13 cellular contexts compared by ENCODE assay signal in the genomic region with DNA sequence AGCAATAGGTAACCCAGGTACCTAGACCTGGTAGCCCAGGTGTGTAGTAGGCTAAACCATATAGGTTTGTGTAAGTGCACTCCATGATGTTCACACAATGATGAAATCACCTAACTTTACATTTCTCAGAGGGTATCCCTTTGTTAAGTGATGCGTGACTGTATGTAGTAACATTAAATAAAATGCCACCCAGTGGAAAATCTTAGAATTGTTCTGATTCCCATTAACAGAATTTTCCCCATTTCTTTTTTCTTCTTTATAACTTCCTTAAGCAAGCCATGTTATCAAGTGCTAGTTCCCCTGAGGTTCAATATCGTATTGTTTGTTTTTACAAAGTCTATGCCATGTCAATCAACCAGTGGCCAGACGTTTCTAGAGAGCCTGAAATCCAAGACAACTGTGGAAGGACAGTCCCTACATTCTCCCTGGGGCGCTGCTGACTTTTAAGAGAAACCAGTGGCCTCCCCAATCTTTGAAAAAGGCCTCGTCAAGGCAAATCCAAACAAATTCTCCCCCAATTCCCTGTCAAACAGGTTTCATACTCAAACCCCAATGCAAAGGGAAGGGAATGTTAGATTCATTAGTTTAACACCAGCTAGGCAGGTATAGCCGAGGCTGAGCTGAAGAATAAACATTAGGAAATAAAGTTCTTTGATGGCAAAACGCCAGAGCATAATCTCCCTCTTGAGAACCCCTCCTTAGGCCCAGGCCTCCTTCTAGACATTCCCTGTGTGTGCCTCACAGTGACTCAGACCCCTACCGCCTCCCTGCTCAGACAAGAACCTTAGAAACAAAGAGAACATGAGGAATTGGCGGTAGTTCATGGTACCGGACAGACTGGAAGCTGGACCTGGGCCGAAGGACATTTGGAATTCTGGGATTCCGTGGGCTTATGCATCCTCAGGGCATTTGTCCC.
A peak's percentile ranks its signal among the peaks of the same experiment; 100 is the strongest.
DNase-seq lines count a peak whose midpoint lies in the region; ATAC-seq and TF ChIP-seq lines count a peak whose summit lies in the region.
"Had no signal": no experiment of that assay in that cellular context is flagged by ENCODE, and none has a peak within 500 bp of the region (broad histone marks: within the 10 kb centered on the region; RNA-seq: fewer than 3 reads in every experiment).

No MANE protein-coding gene starts in this region.

- H3K36me3 Mint-ChIP-seq in neural crest cell (ENCODE audit: low read depth) = peaks cover 3% of the 10 kb centered on the region

- H3K9me3 ChIP-seq in colonic mucosa (no peaks in the 10 kb centered on the region), body of pancreas (no peaks in the 10 kb centered on the region)

- H3K27me3 ChIP-seq in colonic mucosa = no peaks in the 10 kb centered on the region
- H3K27me3 ChIP-seq in body of pancreas = no peaks in the 10 kb centered on the region

- H3K27ac ChIP-seq in colonic mucosa (no peak overlapping the region), body of pancreas (no peak overlapping the region)

- ATAC-seq in body of pancreas = no peak
- ATAC-seq: activated T-cell treated with anti-CD3 and anti-CD28 coated beads, Interleukin-2, amount 50 U/mL, for 72 hours; stimulated activated naive B cell treated with anti-CD40 and anti-IgM and Interleukin-4, amounts not matched to agents 10 μg/mL and 1 μg/mL and 100 μg/mL, for 72 hours; WTC11 had no signal

- TF ChIP-seq CTCF in LNCaP clone FGC (IDR thresholded peaks at IDR 0.05; ENCODE audit: control insufficient read depth, extremely low read depth, insufficient read depth) (0 out of 2 replicates have a peak, but pooled peaks have one; percentile 5), choroid plexus epithelial cell (conservative IDR thresholded peaks at IDR 0.05; ENCODE audit: low read depth, low read length) (peak; percentile 30), neural crest cell (conservative IDR thresholded peaks at IDR 0.05) (peak; percentile 30), colonic mucosa (IDR thresholded peaks at IDR 0.05) (no peak), body of pancreas (IDR thresholded peaks at IDR 0.05) (peak in 1 of 7 experiments; percentile 27)

- no peak overlapping the region for H3K27ac Mint-ChIP-seq in neural crest cell (ENCODE audit: unreplicated experiment)
- H3K27ac Mint-ChIP-seq: activated T-cell treated with anti-CD3 and anti-CD28 coated beads, Interleukin-2, amount 50 U/mL, for 72 hours; stimulated activated naive B cell treated with anti-CD40 and anti-IgM and Interleukin-4, amounts not matched to agents 10 μg/mL and 1 μg/mL and 100 μg/mL, for 72 hours; WTC11 had no signal

- no peak for TF ChIP-seq POLR2A in body of pancreas (IDR thresholded peaks at IDR 0.05)

- no peak overlapping the region for H3K4me3 Mint-ChIP-seq in neural crest cell
- H3K4me3 Mint-ChIP-seq: activated T-cell treated with anti-CD3 and anti-CD28 coated beads, Interleukin-2, amount 50 U/mL, for 72 hours; stimulated activated naive B cell treated with anti-CD40 and anti-IgM and Interleukin-4, amounts not matched to agents 10 μg/mL and 1 μg/mL and 100 μg/mL, for 72 hours; WTC11 had no signal

- DNase-seq in COR-L47 (lab: John Stamatoyannopoulos, UW) = peak; percentile 6
- DNase-seq in LNCaP clone FGC (ENCODE audit: low read depth) = no peak
- peak; percentile 96 for DNase-seq in choroid plexus epithelial cell (ENCODE audit: low read depth)
- DNase-seq in neural crest cell (ENCODE audit: low read depth, low spot score) = no peak
- DNase-seq in stimulated activated CD8-positive, alpha-beta memory T cell treated with anti-CD3 and anti-CD28 coated beads, Interleukin-4, amount 100 ng/mL, for 48 hours = no peak
- no peak for DNase-seq in NCI-H69 (lab: John Stamatoyannopoulos, UW)
- DNase-seq in colonic mucosa = no peak
- no peak for DNase-seq in body of pancreas
- DNase-seq: activated T-cell treated with anti-CD3 and anti-CD28 coated beads, Interleukin-2, amount 50 U/mL, for 72 hours; cortex of kidney; NCI-H2081; stimulated activated naive B cell treated with anti-CD40 and anti-IgM and Interleukin-4, amounts not matched to agents 10 μg/mL and 1 μg/mL and 100 μg/mL, for 72 hours had no signal

- no peaks in the 10 kb centered on the region for H3K36me3 ChIP-seq in colonic mucosa
- H3K36me3 ChIP-seq in body of pancreas (replicated peaks in 1 of 2; ENCODE audit: insufficient read depth in 1 of 2, low read depth in 2 of 2) = no peaks in the 10 kb centered on the region

- H3K4me1 Mint-ChIP-seq in neural crest cell = no peaks in the 10 kb centered on the region

- no peak overlapping the region for H3K4me3 ChIP-seq in LNCaP clone FGC (ENCODE audit: low read depth, low read length)
- H3K4me3 ChIP-seq in choroid plexus epithelial cell (ENCODE audit: low read depth, low read length) = no peak overlapping the region
- H3K4me3 ChIP-seq in colonic mucosa = no peak overlapping the region
- no peak overlapping the region for H3K4me3 ChIP-seq in body of pancreas

- no peaks in the 10 kb centered on the region for H3K4me1 ChIP-seq in colonic mucosa
- H3K4me1 ChIP-seq in body of pancreas = peaks cover 10% of the 10 kb centered on the region

- no peaks in the 10 kb centered on the region for H3K27me3 Mint-ChIP-seq in neural crest cell (ENCODE audit: low read depth)

- H3K9me3 Mint-ChIP-seq in neural crest cell = peaks cover 11% of the 10 kb centered on the region

- no peak overlapping the region for H3K9ac ChIP-seq in colonic mucosa (ENCODE audit: low read depth in 2 of 2, low read length in 2 of 2)

- WGBS in body of pancreas, 2 donors = 62 to 64% methylated on average over 12 of the region's 12 CpGs

- intact Hi-C loops in colonic mucosa (cut with DNase I) (loop anchor here (10.0 kb wide), 2 partner anchors 305 to 585 kb away; a partner anchor contains a TSS), body of pancreas (cut with DNase I) (loop anchor here (10.0 kb wide), 1 partner anchor 305 kb away; no protein-coding TSS in a partner anchor)

Comparison
In these comparisons a context has a peak if more than half of its experiments do, and no peak if none do; other contexts are left out.
1. DNase-seq: peak in COR-L47 (single experiment) and choroid plexus epithelial cell (single experiment); none in LNCaP clone FGC (single experiment), neural crest cell (single experiment), stimulated activated CD8-positive, alpha-beta memory T cell treated with anti-CD3 and anti-CD28 coated beads, Interleukin-4, amount 100 ng/mL, for 48 hours (single experiment), NCI-H69 (single experiment), colonic mucosa (single experiment) and body of pancreas (0 of 4).